Comparison of ENCODE assay signal across 1 cellular context in genomic region chr6:99613398-99613704, GRCh38.
A peak's percentile ranks its signal among the peaks of the same experiment; 100 is the strongest.
TF ChIP-seq lines count a peak whose summit lies in the region.

No MANE protein-coding gene starts in this region.

TF ChIP-seq in H1, 55 proteins besides CTCF, POLR2A, EP300 and RAD21 (continued from another document):
- TF ChIP-seq TAF7 (optimal IDR thresholded peaks at IDR 0.05; ENCODE audit: borderline replicate concordance, low read depth, low read length) (peak; percentile 17), EGR1 (IDR thresholded peaks at IDR 0.05; ENCODE audit: borderline replicate concordance, low read depth, low read length) (peak; percentile 42; the same call in 1 of the 2 replicates), CTBP2 (IDR thresholded peaks at IDR 0.05; ENCODE audit: borderline replicate concordance, insufficient read depth, insufficient read length, low read length) (peak; percentile 53), E2F6 (IDR thresholded peaks at IDR 0.05) (peak; percentile 48; the same call in 1 of the 2 replicates)
